In the genomic region with DNA sequence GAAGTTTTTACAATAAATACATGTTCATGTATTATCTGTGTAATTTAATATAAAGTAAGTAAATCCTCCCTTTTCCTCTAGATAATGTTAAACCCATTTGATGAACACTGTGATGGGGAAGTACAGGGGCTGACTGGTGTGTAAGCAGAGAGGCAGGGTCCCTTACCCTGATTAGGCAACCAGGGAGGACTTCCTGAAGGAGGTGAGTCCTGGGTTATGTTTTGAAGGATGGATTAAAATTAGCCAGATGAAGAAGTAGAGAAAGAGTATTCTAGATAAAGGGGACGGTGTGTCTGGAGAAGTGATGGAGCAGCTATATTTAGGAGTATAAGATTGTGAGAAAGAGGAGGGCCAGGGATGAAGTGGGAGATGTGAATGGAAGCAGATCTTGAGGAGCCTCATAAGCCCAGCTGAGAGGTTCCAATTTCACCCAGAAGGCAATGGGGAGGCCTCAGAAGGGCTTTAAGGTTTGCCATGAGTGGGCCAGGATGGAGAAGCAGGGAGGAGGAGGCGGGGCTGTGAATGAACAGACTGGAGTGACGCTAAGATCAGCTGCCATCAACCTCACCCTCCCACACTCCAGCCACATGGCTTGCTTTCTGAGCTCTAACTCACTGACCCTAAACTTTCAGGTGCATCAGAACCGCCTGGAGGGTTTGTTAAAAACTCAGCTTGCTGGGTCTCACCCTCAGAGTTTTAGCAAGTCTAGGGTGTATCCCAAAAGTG, we compare ENCODE assay signal across 1 cellular context.
TF ChIP-seq lines count a peak whose summit lies in the region.

No MANE protein-coding gene starts in this region.

TF ChIP-seq in HepG2, 621 proteins besides CTCF, POLR2A, EP300 and RAD21:
- TF ChIP-seq CCDC6 (CRISPR knock-in tag; IDR thresholded peaks at IDR 0.05) (no peak), ZNF766 (CRISPR knock-in tag; IDR thresholded peaks at IDR 0.05; ENCODE audit: borderline replicate concordance) (no peak), NR2F6 (IDR thresholded peaks at IDR 0.05) (no peak), NR2F6 (CRISPR knock-in tag; IDR thresholded peaks at IDR 0.05) (no peak)
